ENCODE assay signal across 11 cellular contexts in the genomic region with DNA sequence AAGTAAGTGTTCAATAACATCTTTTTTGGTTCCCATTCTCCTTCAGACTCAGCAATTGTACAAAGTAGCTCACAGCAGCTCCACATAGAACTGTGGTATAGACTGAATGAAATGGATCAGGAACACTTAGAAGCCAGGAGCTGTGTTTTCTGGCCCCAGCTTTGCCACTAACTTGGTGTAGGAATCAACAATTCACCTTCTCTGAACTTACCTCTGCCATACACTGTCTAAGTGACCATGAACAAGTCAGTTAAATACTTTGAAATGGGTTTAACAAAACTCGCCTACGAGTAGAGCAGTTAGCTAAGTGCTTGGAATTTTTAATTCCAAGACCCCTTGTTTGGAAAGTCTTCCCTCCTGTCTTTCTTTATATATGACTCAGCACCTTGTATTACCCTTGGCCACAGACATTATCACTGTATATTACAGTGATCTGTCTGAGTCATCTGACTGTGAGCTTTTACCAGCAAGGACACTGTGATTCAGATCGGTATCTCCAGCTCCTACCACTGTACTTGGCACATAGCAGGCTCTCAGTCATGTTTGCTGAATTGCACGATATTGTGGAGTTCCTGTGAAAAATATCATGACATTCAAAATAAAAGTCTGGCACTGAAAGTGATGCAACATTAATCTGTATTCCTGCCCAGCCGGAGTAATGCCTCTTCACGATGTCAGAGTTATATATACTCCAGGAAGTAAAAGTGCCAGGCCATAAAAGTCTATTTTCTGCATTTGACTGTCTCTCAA.
DNase-seq lines count a peak whose midpoint lies in the region; ATAC-seq, FAIRE-seq and TF ChIP-seq lines count a peak whose summit lies in the region.
"Had no signal": no experiment of that assay in that cellular context is flagged by ENCODE, and none has a peak within 500 bp of the region (broad histone marks: within the 10 kb centered on the region; RNA-seq: fewer than 3 reads in every experiment).

No MANE protein-coding gene starts in this region.

- H4K20me1 ChIP-seq in endothelial cell of umbilical vein (replicated peaks; ENCODE audit: control insufficient read depth, extremely low read depth, insufficient read depth, low read length) (no peaks in the 10 kb centered on the region), HepG2 (ENCODE audit: insufficient read depth, low read length) (no peaks in the 10 kb centered on the region)

- peak overlapping the region; percentile 13 for H3K27ac Mint-ChIP-seq in progenitor cell of endocrine pancreas
- H3K27ac Mint-ChIP-seq: activated naive CD8-positive, alpha-beta T cell had no signal

- H3K79me2 ChIP-seq in endothelial cell of umbilical vein (ENCODE audit: control insufficient read depth, insufficient read depth, low read length) = no peaks in the 10 kb centered on the region
- H3K79me2 ChIP-seq in HepG2 (ENCODE audit: insufficient read depth, low read length) = no peaks in the 10 kb centered on the region

- no peaks in the 10 kb centered on the region for H3K36me3 Mint-ChIP-seq in progenitor cell of endocrine pancreas (ENCODE audit: insufficient read depth)
- H3K36me3 Mint-ChIP-seq: activated naive CD8-positive, alpha-beta T cell had no signal

- H3K4me2 ChIP-seq in endothelial cell of umbilical vein (ENCODE audit: insufficient read depth, low read length) (no peak overlapping the region), HepG2 (ENCODE audit: low read depth, low read length) (no peak overlapping the region)

- H3K9me3 ChIP-seq in endothelial cell of umbilical vein (replicated peaks; ENCODE audit: control insufficient read depth, insufficient read depth, low read length) (no peaks in the 10 kb centered on the region), HepG2 (ENCODE audit: low read length) (no peaks in the 10 kb centered on the region)

- no peak for TF ChIP-seq CTCF in endothelial cell of umbilical vein (IDR thresholded peaks at IDR 0.05; ENCODE audit: extremely low read depth in 1 of 2, insufficient read depth in 1 of 2, low read depth in 1 of 2, low read length in 2 of 2)
- TF ChIP-seq CTCF in progenitor cell of endocrine pancreas (IDR thresholded peaks at IDR 0.05; ENCODE audit: unreplicated experiment) = no peak
- no peak for TF ChIP-seq CTCF in HepG2 (CRISPR knock-in tag; IDR thresholded peaks at IDR 0.05)

- H3K27ac ChIP-seq in endothelial cell of umbilical vein (ENCODE audit: insufficient read depth, low read depth, low read length) (no peak overlapping the region), HepG2 (ENCODE audit: extremely low read length, insufficient read depth, low read length) (no peak overlapping the region)

- no peak for ATAC-seq in Right ventricle myocardium inferior
- ATAC-seq in stimulated activated naive CD8-positive, alpha-beta T cell treated with anti-CD3 and anti-CD28 coated beads, Interleukin-15, Interleukin-2, amounts not matched to agents 100 U/mL and 50 U/mL, for 24 hours = no peak
- no peak for ATAC-seq in GM18873 (IDR thresholded peaks at IDR 0.05; ENCODE audit: low FRiP score, unreplicated experiment)
- ATAC-seq in HepG2 = no peak

- intact Hi-C loops in endothelial cell of umbilical vein (cut with micrococcal nuclease) = no loop called here
- intact Hi-C loops in Right ventricle myocardium inferior (cut with DNase I) = no loop called here
- intact Hi-C loops in HepG2 (cut with micrococcal nuclease; ENCODE audit: unreplicated experiment) = no loop called here

- H3K9me3 Mint-ChIP-seq in progenitor cell of endocrine pancreas (ENCODE audit: low read depth) = no peaks in the 10 kb centered on the region

- H2AFZ ChIP-seq in endothelial cell of umbilical vein (ENCODE audit: low read depth, low read length) (no peak overlapping the region), HepG2 (ENCODE audit: low read length) (no peak overlapping the region)

- no peak overlapping the region for H3K9ac ChIP-seq in endothelial cell of umbilical vein (replicated peaks; ENCODE audit: extremely low read depth, insufficient read depth, low read length)
- no peak overlapping the region for H3K9ac ChIP-seq in HepG2 (ENCODE audit: insufficient read depth, low read depth, low read length)

- CTCF ChIA-PET in endothelial cell of umbilical vein (lab: Charles Lee) (no interaction called here), HepG2 (lab: Yijun Ruan, JAX; ENCODE audit: low intra/inter-chr PET ratio, low total read pairs) (no interaction called here)

- H3K27me3 ChIP-seq in endothelial cell of umbilical vein (ENCODE audit: control insufficient read depth in 2 of 2, insufficient read depth in 2 of 2, low read length in 2 of 2) (no peaks in the 10 kb centered on the region), HepG2 (ENCODE audit: control insufficient read depth in 1 of 2, insufficient read depth in 2 of 2, low read length in 2 of 2) (no peaks in the 10 kb centered on the region)

- FAIRE-seq in endothelial cell of umbilical vein (lab: Jason Lieb, UNC) (no peak), HepG2 (lab: Jason Lieb, UNC) (no peak)

- no TSS peak for BruUV-seq in endothelial cell of umbilical vein (replicated peaks; lab: Mats Ljungman, UMichigan)
- BruUV-seq in HepG2 (replicated peaks; lab: Mats Ljungman, UMichigan) = no TSS peak

- WGBS in HepG2 (ENCODE audit: low lambda C conversion rate) = 20% methylated on average over 6 of the region's 6 CpGs

- dilution Hi-C loops in endothelial cell of umbilical vein (cut with MboI; ENCODE audit: extremely low pct_ligation_motif_present, low sequenced_read_pairs) = no loop called here

- H3K4me1 ChIP-seq in endothelial cell of umbilical vein (ENCODE audit: control insufficient read depth, extremely low read depth, insufficient read depth, low read length) (no peaks in the 10 kb centered on the region), HepG2 (ENCODE audit: insufficient read depth, low read length) (no peaks in the 10 kb centered on the region)

- POLR2A ChIA-PET in endothelial cell of umbilical vein (lab: Charles Lee) = no interaction called here
- POLR2A ChIA-PET in HepG2 (lab: Yijun Ruan, JAX) = no interaction called here

- in situ Hi-C loops in HepG2 (cut with HindIII; ENCODE audit: extremely low pct_ligation_motif_present, low pct_unique_long_range_greater_than_20kb) = no loop called here

- TF ChIP-seq RAD21 in HepG2 (CRISPR knock-in tag; IDR thresholded peaks at IDR 0.05) = no peak

- H3K4me3 Mint-ChIP-seq in progenitor cell of endocrine pancreas (ENCODE audit: low read depth) = no peak overlapping the region
- H3K4me3 Mint-ChIP-seq: activated naive CD8-positive, alpha-beta T cell had no signal

- H3K4me3 ChIP-seq in endothelial cell of umbilical vein (replicated peaks in 1 of 3; ENCODE audit: insufficient read depth in 1 of 3, low read depth in 1 of 3, low read length in 3 of 3) (no peak overlapping the region), HepG2 (replicated peaks in 1 of 3; ENCODE audit: insufficient read depth in 1 of 3, low read depth in 2 of 3, low read length in 3 of 3) (no peak overlapping the region)

- H3K9me1 ChIP-seq in endothelial cell of umbilical vein (replicated peaks; ENCODE audit: control insufficient read depth, extremely low read depth, insufficient read depth, low read length) = no peaks in the 10 kb centered on the region

- H3K4me1 Mint-ChIP-seq in progenitor cell of endocrine pancreas (ENCODE audit: low read depth) = no peaks in the 10 kb centered on the region

- TF ChIP-seq EP300 in HepG2 (IDR thresholded peaks at IDR 0.05; ENCODE audit: low read depth in 2 of 2, low read length in 2 of 2) (no peak), HepG2 (CRISPR knock-in tag; IDR thresholded peaks at IDR 0.05; ENCODE audit: borderline replicate concordance) (no peak)

- TF ChIP-seq POLR2A in endothelial cell of umbilical vein (IDR thresholded peaks at IDR 0.05; ENCODE audit: low read depth, low read length) = no peak
- TF ChIP-seq POLR2A in HepG2 (IDR thresholded peaks at IDR 0.05; ENCODE audit: insufficient read depth in 1 of 2, low read depth in 2 of 2, low read length in 2 of 2) = no peak

- peaks cover 12% of the 10 kb centered on the region for H3K27me3 Mint-ChIP-seq in progenitor cell of endocrine pancreas

- H3K36me3 ChIP-seq in endothelial cell of umbilical vein (ENCODE audit: control insufficient read depth in 2 of 2, extremely low read depth in 1 of 2, insufficient read depth in 2 of 2, low read length in 2 of 2) (no peaks in the 10 kb centered on the region), HepG2 (replicated peaks in 1 of 2; ENCODE audit: control insufficient read depth in 1 of 2, insufficient read depth in 2 of 2, low read length in 2 of 2) (no peaks in the 10 kb centered on the region)

- DNase-seq in EH (ENCODE audit: low read depth) (peak; percentile 80), NOMO-1 (lab: John Stamatoyannopoulos, UW; ENCODE audit: unreplicated experiment in 2 of 2) (peak; percentile 71 to 84), endothelial cell of umbilical vein (ENCODE audit: low read depth, low spot score) (peak; percentile 6), progenitor cell of endocrine pancreas (ENCODE audit: low spot score, unreplicated experiment) (no peak), Right ventricle myocardium inferior (ENCODE audit: missing footprints) (no peak), HepG2 (ENCODE audit: low spot score) (no peak)
- no peak for DNase-seq in stimulated activated naive CD8-positive, alpha-beta T cell treated with anti-CD3 and anti-CD28 coated beads, Interleukin-15, Interleukin-2, amounts not matched to agents 100 U/mL and 50 U/mL, for 24 hours
- DNase-seq: NCI-H2171, posterior cingulate gyrus had no signal

TF ChIP-seq in endothelial cell of umbilical vein, 7 proteins besides CTCF, POLR2A, EP300 and RAD21:
- TF ChIP-seq FOS (IDR thresholded peaks at IDR 0.05; ENCODE audit: borderline replicate concordance, insufficient read depth, low read length) (no peak), GATA2 (IDR thresholded peaks at IDR 0.05; ENCODE audit: insufficient read depth, insufficient read length, low read depth, low read length) (peak; percentile 24)

TF ChIP-seq in HepG2, 621 proteins besides CTCF, POLR2A, EP300 and RAD21 (continues in another document):
- TF ChIP-seq, protein P1, sequence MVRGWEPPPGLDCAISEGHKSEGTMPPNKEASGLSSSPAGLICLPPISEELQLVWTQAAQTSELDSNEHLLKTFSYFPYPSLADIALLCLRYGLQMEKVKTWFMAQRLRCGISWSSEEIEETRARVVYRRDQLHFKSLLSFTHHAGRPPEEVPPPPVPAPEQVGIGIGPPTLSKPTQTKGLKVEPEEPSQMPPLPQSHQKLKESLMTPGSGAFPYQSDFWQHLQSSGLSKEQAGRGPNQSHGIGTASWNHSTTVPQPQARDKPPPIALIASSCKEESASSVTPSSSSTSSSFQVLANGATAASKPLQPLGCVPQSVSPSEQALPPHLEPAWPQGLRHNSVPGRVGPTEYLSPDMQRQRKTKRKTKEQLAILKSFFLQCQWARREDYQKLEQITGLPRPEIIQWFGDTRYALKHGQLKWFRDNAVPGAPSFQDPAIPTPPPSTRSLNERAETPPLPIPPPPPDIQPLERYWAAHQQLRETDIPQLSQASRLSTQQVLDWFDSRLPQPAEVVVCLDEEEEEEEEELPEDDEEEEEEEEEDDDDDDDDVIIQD (CRISPR knock-in tag; IDR thresholded peaks at IDR 0.05; ENCODE audit: low read depth) = no peak
- TF ChIP-seq ONECUT2 (CRISPR knock-in tag; IDR thresholded peaks at IDR 0.05) (no peak), STAG1 (CRISPR knock-in tag; IDR thresholded peaks at IDR 0.05) (no peak), ARNT2 (CRISPR knock-in tag; IDR thresholded peaks at IDR 0.05; ENCODE audit: low read depth) (no peak), ZNF263 (CRISPR knock-in tag; IDR thresholded peaks at IDR 0.05) (no peak)

Comparison
In these comparisons a context has a peak if more than half of its experiments do, and no peak if none do; other contexts are left out.
1. DNase-seq: peak in EH (single experiment), NOMO-1 (2 of 2) and endothelial cell of umbilical vein (single experiment); none in progenitor cell of endocrine pancreas (single experiment), Right ventricle myocardium inferior (single experiment), stimulated activated naive CD8-positive, alpha-beta T cell treated with anti-CD3 and anti-CD28 coated beads, Interleukin-15, Interleukin-2, amounts not matched to agents 100 U/mL and 50 U/mL, for 24 hours (single experiment) and HepG2 (single experiment).